In the genomic region with DNA sequence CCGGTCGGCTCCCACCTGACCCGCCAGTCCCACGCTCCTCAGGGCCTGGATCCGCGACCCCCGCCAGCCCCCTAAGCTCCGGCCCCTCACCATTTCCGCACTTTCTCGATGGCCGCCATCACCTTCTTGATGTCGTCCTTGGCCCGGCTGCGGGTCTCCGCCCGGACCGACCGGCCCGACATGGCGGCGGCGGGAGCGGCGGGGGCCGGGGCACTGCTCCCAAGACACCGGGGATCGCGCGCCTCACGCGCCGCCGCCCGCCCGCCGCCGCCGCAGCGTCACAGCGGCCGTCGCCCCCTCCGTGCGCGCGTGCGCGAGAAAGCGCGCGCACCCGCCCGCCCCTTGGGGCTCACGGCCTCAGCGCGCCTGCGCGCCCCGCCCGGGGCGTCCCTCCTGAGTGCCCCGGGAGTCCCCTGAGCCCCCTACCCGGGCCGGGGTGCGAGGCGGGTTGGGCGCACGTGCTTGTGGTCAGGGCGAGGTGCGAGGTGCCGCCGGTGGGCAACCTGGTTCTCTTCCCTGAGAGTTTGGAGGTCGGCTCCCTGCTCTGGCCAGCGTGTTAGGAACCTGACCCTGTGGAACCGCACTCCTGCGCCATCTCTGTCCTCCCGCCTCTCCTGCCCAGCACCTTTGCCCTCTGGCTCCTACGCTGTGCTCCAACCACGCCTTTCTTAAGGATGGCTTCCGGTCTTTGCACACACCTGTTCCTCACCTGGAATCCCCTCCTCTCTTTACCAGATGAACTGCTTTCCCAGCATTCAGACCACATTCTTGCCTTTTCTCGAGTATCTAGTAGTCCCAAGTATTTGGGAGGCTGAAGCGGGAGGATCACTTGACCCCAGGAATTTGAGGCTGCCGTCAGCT, we compare ENCODE assay signal across 8 cellular contexts. TPM values are rescaled to one million over a fixed set of nuclear protein-coding genes. Genes with fewer than 3 reads are reported as not detected.
DNase-seq lines count a peak whose midpoint lies in the region; ATAC-seq, FAIRE-seq and TF ChIP-seq lines count a peak whose summit lies in the region.

A gene (minus strand): TSS at position 294 of the 861 bp plus-strand sequence. CDS start 112 bp downstream, at position 182.

- peaks cover 0 to 9% of the 10 kb centered on the region in 2 donors for H3K4me1 ChIP-seq in breast epithelium

- no peaks in the 10 kb centered on the region for H3K36me3 ChIP-seq in breast epithelium

- H3K4me3 ChIP-seq in breast epithelium (peak within 1 kb of the TSS; percentile 73 to 94 (median 81)), skin epidermis (peak within 1 kb of the TSS; percentile 52 to 81 (median 67))

- H3K27ac ChIP-seq in VCaP (peak within 1 kb of the TSS; percentile 99), breast epithelium (peak within 1 kb of the TSS; percentile 99 to 100), skin epidermis (peak within 1 kb of the TSS; percentile 90 to 99 (median 98))

- no peak for TF ChIP-seq CTCF in VCaP (conservative IDR thresholded peaks at IDR 0.05)
- TF ChIP-seq CTCF in breast epithelium (IDR thresholded peaks at IDR 0.05): no peak

- ATAC-seq in HG02610 (IDR thresholded peaks at IDR 0.05; ENCODE audit: unreplicated experiment): peak; percentile 29

- H3K9me3 ChIP-seq in breast epithelium: no peaks in the 10 kb centered on the region

- H3K27me3 ChIP-seq in breast epithelium: no peaks in the 10 kb centered on the region

- intact Hi-C loops in breast epithelium (cut with DNase I; ENCODE audit: low total_unique reads): no loop called here

- DNase-seq in GM12892 (ENCODE audit: insufficient read length) (peak; percentile 97), NCI-H1417 (lab: John Stamatoyannopoulos, UW) (peak; percentile 91 to 93 (median 93)), breast epithelium (ENCODE audit: low spot score in 2 of 2) (peak; percentile 27 to 58), iPS-NIHi11 (ENCODE audit: low spot score) (peak; percentile 98), T1000 (lab: John Stamatoyannopoulos, UW) (no peak)

- TF ChIP-seq POLR2A in GM12892 (IDR thresholded peaks at IDR 0.05; ENCODE audit: low read depth, low read length): peak; percentile 75; the same call in 1 of the 2 replicates
- TF ChIP-seq POLR2A in breast epithelium (IDR thresholded peaks at IDR 0.05): no peak

- FAIRE-seq in GM12892 (lab: Jason Lieb, UNC): peak; percentile 61

RNA-seq across cellular contexts. Expression of the gene that starts here (rescaled TPM):
- 29.8 TPM for polyA plus RNA-seq in GM12892 (2012; ENCODE audit: missing spikeins)
- 10 to 100 TPM; 29.6 to 93.0 (median 40.6) TPM for total RNA-seq in breast epithelium
